Comparison of ENCODE assay signal across 24 cellular contexts in the genomic region with DNA sequence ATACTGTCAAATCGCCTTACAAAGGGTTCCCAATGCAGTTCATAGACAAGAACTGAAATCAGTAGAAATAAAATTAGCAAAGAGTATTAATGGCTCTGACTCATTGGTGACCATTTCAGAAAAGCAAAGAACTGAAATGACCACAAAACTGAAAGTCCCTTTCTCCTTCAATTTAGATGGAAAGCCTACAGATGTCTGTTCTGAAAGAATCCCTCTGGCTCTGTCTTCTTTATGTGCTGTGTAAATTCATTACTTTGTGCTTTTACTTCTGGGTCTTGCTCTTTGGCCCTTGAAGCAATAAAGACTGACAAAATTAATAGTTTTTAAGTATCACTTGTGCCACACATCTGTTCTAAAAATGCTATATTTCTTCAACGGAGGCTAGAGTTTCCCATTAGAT.
"Had no signal": no experiment of that assay in that cellular context is flagged by ENCODE, and none has a peak within 500 bp of the region (broad histone marks: within the 10 kb centered on the region; RNA-seq: fewer than 3 reads in every experiment).

No MANE protein-coding gene starts in this region.

- H3K27me3 ChIP-seq: hepatocyte, testis had no signal

- H2AFZ ChIP-seq: hepatocyte, parathyroid adenoma had no signal

- H3K4me3 ChIP-seq: esophagus squamous epithelium, hepatocyte, testis, transverse colon had no signal

- DNase-seq: activated CD4-positive, alpha-beta memory T cell treated with anti-CD3 and anti-CD28 coated beads, Interleukin-2, amount 10 ng/mL, durations not matched to agents 7 days and 5 days; activated CD4-positive, alpha-beta T cell treated with anti-CD3 and anti-CD28 coated beads for 48 hours; activated naive CD8-positive, alpha-beta T cell treated with anti-CD3 and anti-CD28 coated beads, Interleukin-2, amount 50 U/mL, for 24 hours; activated T-cell treated with anti-CD3 and anti-CD28 coated beads, Interleukin-2, amount 50 U/mL, for 4 hours; effector CD8-positive, alpha-beta T cell; esophagus squamous epithelium; glutamatergic neuron; islet precursor cell; left cardiac atrium; mammary epithelial cell; naive thymus-derived CD4-positive, alpha-beta T cell; right cardiac atrium; stimulated activated CD4-positive, alpha-beta T cell treated with anti-CD3 and anti-CD28 coated beads, Interleukin-2, amount 100 ng/mL, for 48 hours; stimulated activated naive CD4-positive, alpha-beta T cell treated with Interleukin-2 at 50 U/mL for 16 hours; T-helper 17 cell; T1000; testis; transverse colon; WERI-Rb-1 had no signal

- H3K9ac ChIP-seq: parathyroid adenoma had no signal

- H3K9me3 ChIP-seq: esophagus squamous epithelium, testis, transverse colon had no signal

- H3K27ac ChIP-seq: epithelial cell of prostate, esophagus squamous epithelium, hepatocyte, parathyroid adenoma, testis, transverse colon, WERI-Rb-1 had no signal

- H3K79me2 ChIP-seq: hepatocyte, parathyroid adenoma had no signal

- H3K4me1 ChIP-seq: esophagus squamous epithelium, parathyroid adenoma, testis, transverse colon had no signal

- H3K4me2 ChIP-seq: hepatocyte had no signal

- ATAC-seq: activated CD4-positive, CD25-positive, alpha-beta regulatory T cell treated with anti-CD3 and anti-CD28 coated beads, Interleukin-2, amount 50 U/mL, for 24 hours; activated naive CD8-positive, alpha-beta T cell treated with anti-CD3 and anti-CD28 coated beads, Interleukin-2, amount 50 U/mL, for 24 hours; activated T-cell treated with anti-CD3 and anti-CD28 coated beads, Interleukin-2, amount 50 U/mL, for 4 hours; activated T-helper 17 cell treated with anti-CD3 and anti-CD28 coated beads, Interleukin-2, amount 50 U/mL, for 72 hours; left cardiac atrium; naive thymus-derived CD4-positive, alpha-beta T cell; right cardiac atrium; T-helper 17 cell had no signal

- H3K36me3 ChIP-seq: esophagus squamous epithelium, transverse colon, WERI-Rb-1 had no signal
